ENCODE assay signal across 16 cellular contexts in the genomic region with DNA sequence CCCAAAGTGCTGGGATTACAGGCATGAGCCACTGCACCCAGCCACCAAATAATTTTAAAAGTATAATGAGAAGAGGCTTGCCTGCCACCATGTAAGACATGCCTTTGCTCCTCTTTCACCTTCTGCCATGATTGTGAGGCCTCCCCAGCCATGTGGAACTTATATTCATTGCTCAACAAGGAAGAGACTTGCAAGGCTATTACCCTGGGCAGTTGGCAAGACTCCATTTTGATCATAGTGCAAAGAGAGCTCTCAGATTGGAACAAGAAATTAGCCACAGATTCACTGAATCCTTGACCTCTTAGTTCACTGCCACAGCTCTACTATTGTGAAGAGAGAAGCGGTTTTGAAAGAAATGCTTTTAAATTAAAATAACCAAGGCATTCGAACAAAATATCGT. TPM values are rescaled to one million over a fixed set of nuclear protein-coding genes. Genes with fewer than 3 reads are reported as not detected.
DNase-seq lines count a peak whose midpoint lies in the region; ATAC-seq, FAIRE-seq and TF ChIP-seq lines count a peak whose summit lies in the region.
"Had no signal": no experiment of that assay in that cellular context is flagged by ENCODE, and none has a peak within 500 bp of the region (broad histone marks: within the 10 kb centered on the region; RNA-seq: fewer than 3 reads in every experiment).

No MANE protein-coding gene starts in this region.

- ATAC-seq in HepG2: no peak
- ATAC-seq in activated CD8-positive, alpha-beta T cell treated with anti-CD3 and anti-CD28 coated beads, Interleukin-2, amount 10 ng/mL, durations not matched to agents 7 days and 5 days: no peak

- H3K9me3 ChIP-seq in adipocyte (ENCODE audit: control insufficient read depth, low read length) (no peaks in the 10 kb centered on the region), HepG2 (ENCODE audit: low read length) (no peaks in the 10 kb centered on the region), OCI-LY7 (ENCODE audit: low read length) (peaks cover 24% of the 10 kb centered on the region; the same call in 1 of the 2 replicates)
- H3K9me3 ChIP-seq: HAP-1 had no signal

- WGBS in HepG2 (ENCODE audit: low lambda C conversion rate): 93% methylated on average over 3 of the region's 3 CpGs

- H3K27ac ChIP-seq in HepG2 (ENCODE audit: extremely low read length, insufficient read depth, low read length) (no peak overlapping the region), OCI-LY7 (ENCODE audit: low read depth, low read length, poor library complexity, severe bottlenecking) (no peak overlapping the region)
- H3K27ac ChIP-seq: BLaER1 had no signal

- no peaks in the 10 kb centered on the region for H3K9me3 Mint-ChIP-seq in type B pancreatic cell
- no peaks in the 10 kb centered on the region for H3K9me3 Mint-ChIP-seq in activated CD8-positive, alpha-beta T cell treated with anti-CD3 and anti-CD28 coated beads, Interleukin-2, amount 10 ng/mL, durations not matched to agents 7 days and 5 days (ENCODE audit: insufficient read depth)
- H3K9me3 Mint-ChIP-seq: CD8-positive, alpha-beta memory T cell had no signal

- peaks cover 23% of the 10 kb centered on the region for H3K4me1 ChIP-seq in adipocyte (ENCODE audit: control insufficient read depth, insufficient read depth, low read length)
- H3K4me1 ChIP-seq in HepG2 (ENCODE audit: insufficient read depth, low read length): peaks cover 37% of the 10 kb centered on the region
- H3K4me1 ChIP-seq in OCI-LY7 (ENCODE audit: insufficient read depth, low read length, poor library complexity, severe bottlenecking): peaks cover 20% of the 10 kb centered on the region
- H3K4me1 ChIP-seq: HAP-1 had no signal

- in situ Hi-C loops in HepG2 (cut with HindIII; ENCODE audit: extremely low pct_ligation_motif_present, low pct_unique_long_range_greater_than_20kb): no loop called here

- peak overlapping the region; percentile 43 for H3K9ac ChIP-seq in adipocyte (ENCODE audit: low read length)
- no peak overlapping the region for H3K9ac ChIP-seq in HepG2 (ENCODE audit: insufficient read depth, low read depth, low read length)
- H3K9ac ChIP-seq: BLaER1 had no signal

- H4K20me1 ChIP-seq in HepG2 (ENCODE audit: insufficient read depth, low read length) (peaks cover 13% of the 10 kb centered on the region), OCI-LY7 (ENCODE audit: insufficient read depth, low read length) (peaks cover 2% of the 10 kb centered on the region; the same call in 1 of the 2 replicates)

- H3K36me3 ChIP-seq in adipocyte (ENCODE audit: control insufficient read depth, insufficient read depth, low read length, severe bottlenecking) (no peaks in the 10 kb centered on the region), HepG2 (replicated peaks in 1 of 2; ENCODE audit: control insufficient read depth in 1 of 2, insufficient read depth in 2 of 2, low read length in 2 of 2) (no peaks in the 10 kb centered on the region), OCI-LY7 (ENCODE audit: insufficient read depth, low read length) (peaks cover 37% of the 10 kb centered on the region)

- no peak for TF ChIP-seq EP300 in HepG2 (IDR thresholded peaks at IDR 0.05; ENCODE audit: low read depth in 2 of 2, low read length in 2 of 2)
- no peak for TF ChIP-seq EP300 in HepG2 (CRISPR knock-in tag; IDR thresholded peaks at IDR 0.05; ENCODE audit: borderline replicate concordance)

- CTCF ChIA-PET in HepG2 (lab: Yijun Ruan, JAX; ENCODE audit: low intra/inter-chr PET ratio, low total read pairs) (no interaction called here), OCI-LY7 (lab: Charles Lee; ENCODE audit: unreplicated experiment) (no interaction called here)
- CTCF ChIA-PET in activated CD8-positive, alpha-beta T cell treated with anti-CD3 and anti-CD28 coated beads, Interleukin-2, amount 10 ng/mL, durations not matched to agents 7 days and 5 days (lab: Charles Lee): interaction anchor here (1.6 kb wide), 1 partner anchor 48 kb away, joined by 8 read pairs; no protein-coding TSS in a partner anchor

- H3K79me2 ChIP-seq in HepG2 (ENCODE audit: insufficient read depth, low read length) (peaks cover 75% of the 10 kb centered on the region), OCI-LY7 (ENCODE audit: insufficient read depth, low read depth, low read length) (peaks cover 84% of the 10 kb centered on the region)

- no peaks in the 10 kb centered on the region for H3K27me3 Mint-ChIP-seq in type B pancreatic cell
- H3K27me3 Mint-ChIP-seq in activated CD8-positive, alpha-beta T cell treated with anti-CD3 and anti-CD28 coated beads, Interleukin-2, amount 10 ng/mL, durations not matched to agents 7 days and 5 days (ENCODE audit: low read depth): no peaks in the 10 kb centered on the region
- H3K27me3 Mint-ChIP-seq: CD8-positive, alpha-beta memory T cell had no signal

- H3K4me2 ChIP-seq in HepG2 (ENCODE audit: low read depth, low read length) (no peak overlapping the region), OCI-LY7 (ENCODE audit: low read length) (no peak overlapping the region)
- H3K4me2 ChIP-seq: BLaER1 had no signal

- H3K27ac Mint-ChIP-seq in type B pancreatic cell: no peak overlapping the region
- no peak overlapping the region for H3K27ac Mint-ChIP-seq in activated CD8-positive, alpha-beta T cell treated with anti-CD3 and anti-CD28 coated beads, Interleukin-2, amount 10 ng/mL, durations not matched to agents 7 days and 5 days

- no peak for FAIRE-seq in HepG2 (lab: Jason Lieb, UNC)
- FAIRE-seq: RCC 7860 had no signal

- peak; percentile 42 for DNase-seq in adipocyte (ENCODE audit: low read depth)
- peak; percentile 74 for DNase-seq in fibroblast of mammary gland (ENCODE audit: low read depth)
- DNase-seq in HepG2 (ENCODE audit: low spot score): no peak
- DNase-seq in type B pancreatic cell (ENCODE audit: extremely low spot score, unreplicated experiment): no peak
- no peak for DNase-seq in activated CD8-positive, alpha-beta T cell treated with anti-CD3 and anti-CD28 coated beads, Interleukin-2, amount 10 ng/mL, durations not matched to agents 7 days and 5 days
- no peak for DNase-seq in OCI-LY7 (ENCODE audit: low spot score)
- DNase-seq in NCI-H1694 treated with DMSO at 0.1 percent for 48 hours (lab: John Stamatoyannopoulos, UW): no peak
- DNase-seq: ACHN; CD8-positive, alpha-beta memory T cell; Karpas-422; NCI-H2029 treated with DMSO at 0.1 percent for 48 hours; NCI-H510A treated with DMSO at 0.1 percent for 48 hours; SHP77 treated with DMSO at 0.1 percent for 48 hours had no signal

- POLR2A ChIA-PET in HepG2 (lab: Yijun Ruan, JAX): no interaction called here
- POLR2A ChIA-PET in activated CD8-positive, alpha-beta T cell treated with anti-CD3 and anti-CD28 coated beads, Interleukin-2, amount 10 ng/mL, durations not matched to agents 7 days and 5 days (lab: Charles Lee): no interaction called here
- POLR2A ChIA-PET in OCI-LY7 (lab: Charles Lee): no interaction called here

- BruUV-seq in HepG2 (replicated peaks; lab: Mats Ljungman, UMichigan): no TSS peak
- no TSS peak for BruUV-seq in OCI-LY7 (replicated peaks; lab: Mats Ljungman, UMichigan)

- intact Hi-C loops in HepG2 (cut with micrococcal nuclease; ENCODE audit: unreplicated experiment) (no loop called here), OCI-LY7 (cut with micrococcal nuclease; ENCODE audit: unreplicated experiment) (no loop called here)

- H2AFZ ChIP-seq in HepG2 (ENCODE audit: low read length) (no peak overlapping the region), OCI-LY7 (ENCODE audit: low read length) (no peak overlapping the region)

- H3K4me1 Mint-ChIP-seq in type B pancreatic cell (ENCODE audit: unreplicated experiment): peaks cover 15% of the 10 kb centered on the region
- peaks cover 22% of the 10 kb centered on the region for H3K4me1 Mint-ChIP-seq in activated CD8-positive, alpha-beta T cell treated with anti-CD3 and anti-CD28 coated beads, Interleukin-2, amount 10 ng/mL, durations not matched to agents 7 days and 5 days (ENCODE audit: low read depth)

- no peaks in the 10 kb centered on the region for H3K9me2 ChIP-seq in OCI-LY7 (ENCODE audit: insufficient read depth, low read length)

- TF ChIP-seq CTCF in fibroblast of mammary gland (conservative IDR thresholded peaks at IDR 0.05; ENCODE audit: control insufficient read depth, insufficient read depth, low read depth, low read length) (no peak), HepG2 (CRISPR knock-in tag; IDR thresholded peaks at IDR 0.05) (no peak), type B pancreatic cell (conservative IDR thresholded peaks at IDR 0.05) (no peak), OCI-LY7 (conservative IDR thresholded peaks at IDR 0.05; ENCODE audit: low read length) (no peak)

- peak overlapping the region; percentile 41 for H3K4me3 Mint-ChIP-seq in type B pancreatic cell
- H3K4me3 Mint-ChIP-seq in activated CD8-positive, alpha-beta T cell treated with anti-CD3 and anti-CD28 coated beads, Interleukin-2, amount 10 ng/mL, durations not matched to agents 7 days and 5 days: no peak overlapping the region

- H3K4me3 ChIP-seq in adipocyte (ENCODE audit: low read length): no peak overlapping the region
- H3K4me3 ChIP-seq in fibroblast of mammary gland (ENCODE audit: control insufficient read depth, low read depth, low read length): no peak overlapping the region
- no peak overlapping the region for H3K4me3 ChIP-seq in HepG2 (replicated peaks in 1 of 3; ENCODE audit: insufficient read depth in 1 of 3, low read depth in 2 of 3, low read length in 3 of 3)
- no peak overlapping the region for H3K4me3 ChIP-seq in OCI-LY7 (ENCODE audit: low read depth, low read length, poor library complexity, severe bottlenecking)
- H3K4me3 ChIP-seq: BLaER1, HAP-1 had no signal

- peaks cover 14% of the 10 kb centered on the region for H3K36me3 Mint-ChIP-seq in type B pancreatic cell
- H3K36me3 Mint-ChIP-seq in activated CD8-positive, alpha-beta T cell treated with anti-CD3 and anti-CD28 coated beads, Interleukin-2, amount 10 ng/mL, durations not matched to agents 7 days and 5 days (ENCODE audit: low read depth): peaks cover 35% of the 10 kb centered on the region

- no peak for TF ChIP-seq POLR2A in HepG2 (IDR thresholded peaks at IDR 0.05; ENCODE audit: insufficient read depth in 1 of 2, low read depth in 2 of 2, low read length in 2 of 2)

- TF ChIP-seq RAD21 in HepG2 (CRISPR knock-in tag; IDR thresholded peaks at IDR 0.05): no peak

- H3K27me3 ChIP-seq in adipocyte (replicated peaks; ENCODE audit: control insufficient read depth, insufficient read depth, low read length) (no peaks in the 10 kb centered on the region), HepG2 (ENCODE audit: control insufficient read depth in 1 of 2, insufficient read depth in 2 of 2, low read length in 2 of 2) (no peaks in the 10 kb centered on the region; a peak in 1 of 5 replicates)
- H3K27me3 ChIP-seq: BLaER1 had no signal

RNA-seq across cellular contexts. Expression of gene SCAP, which starts 6.1 kb away (rescaled TPM):
- total RNA-seq in HepG2 (2016; rRNA removed; fragmentation: Illumina TruSeq; extraction: Trizol) (24.0 and 53.3 TPM in 2 replicates), type B pancreatic cell (ENCODE audit: low replicate concordance) (77.5 and 106 TPM in 2 replicates), OCI-LY7 (2022) (69.4 and 70.5 TPM in 2 replicates)
- 52.3 and 54.3 TPM in 2 replicates for total RNA-seq in HepG2 (2016; cell fraction: cytosol; rRNA removed; fragmentation: Illumina TruSeq; extraction: Trizol; ENCODE audit: low read depth)
- 21.9 and 52.8 TPM in 2 replicates for total RNA-seq in HepG2 (2016; cell fraction: insoluble cytoplasmic fraction; rRNA removed; fragmentation: Illumina TruSeq; extraction: Trizol)
- total RNA-seq in HepG2 (2016; cell fraction: membrane; rRNA removed; fragmentation: Illumina TruSeq; extraction: Trizol): 34.5 and 35.0 TPM in 2 replicates
- total RNA-seq in HepG2 (2016; cell fraction: nucleus; rRNA removed; fragmentation: Illumina TruSeq; extraction: Trizol): 54.5 and 63.6 TPM in 2 replicates
- polyA plus RNA-seq in HepG2 (2011; rRNA removed): 40.4 and 58.7 TPM in 2 replicates
- 31.5 and 35.0 TPM in 2 replicates for polyA plus RNA-seq in HepG2 (2011; cell fraction: cytosol; rRNA removed)
- 134 and 142 TPM in 2 replicates for polyA plus RNA-seq in HepG2 (2011; cell fraction: nucleus; rRNA removed)
- polyA plus RNA-seq in HepG2 (2012): 70.2 and 73.6 TPM in 2 replicates
- polyA plus RNA-seq in HepG2 (2016; cell fraction: cytosol; fragmentation: Illumina TruSeq; extraction: Trizol; ENCODE audit: low read depth): 6.4 and 7.0 TPM in 2 replicates
- 18.1 and 20.4 TPM in 2 replicates for polyA plus RNA-seq in HepG2 (2016; cell fraction: insoluble cytoplasmic fraction; fragmentation: Illumina TruSeq; extraction: Trizol; ENCODE audit: low read depth)
- 15.1 and 16.0 TPM in 2 replicates for polyA plus RNA-seq in HepG2 (2016; cell fraction: membrane; fragmentation: Illumina TruSeq; extraction: Trizol; ENCODE audit: low read depth)
- 85.3 and 87.4 TPM in 2 replicates for polyA plus RNA-seq in HepG2 (2016; cell fraction: nucleus; fragmentation: Illumina TruSeq; extraction: Trizol; ENCODE audit: insufficient read depth, low read depth)
- 122 and 226 TPM in 2 replicates for polyA minus RNA-seq in HepG2 (2011; rRNA and poly(A)+ RNA removed; ENCODE audit: low replicate concordance)
- 53.2 and 65.6 TPM in 2 replicates for polyA minus RNA-seq in HepG2 (2011; cell fraction: cytosol; rRNA and poly(A)+ RNA removed)
- 49.2 and 66.6 TPM in 2 replicates for polyA minus RNA-seq in HepG2 (2011; cell fraction: nucleus; rRNA and poly(A)+ RNA removed)
- 10 to 100 TPM; 57.5 to 60.7 TPM for total RNA-seq in activated CD8-positive, alpha-beta T cell treated with anti-CD3 and anti-CD28 coated beads, Interleukin-2, amount 10 ng/mL, durations not matched to agents 7 days and 5 days
- total RNA-seq in OCI-LY7 (2014; rRNA removed; shearing (Covaris generic)): 49.6 and 63.7 TPM in 2 replicates

RNA-seq across cellular contexts. Expression of gene ELP6, which starts 43.9 kb away (rescaled TPM):
- 38.6 and 45.0 TPM in 2 replicates for total RNA-seq in HepG2 (2016; rRNA removed; fragmentation: Illumina TruSeq; extraction: Trizol)
- total RNA-seq in HepG2 (2016; cell fraction: cytosol; rRNA removed; fragmentation: Illumina TruSeq; extraction: Trizol; ENCODE audit: low read depth): 21.1 and 22.8 TPM in 2 replicates
- total RNA-seq in HepG2 (2016; cell fraction: insoluble cytoplasmic fraction; rRNA removed; fragmentation: Illumina TruSeq; extraction: Trizol): 40.9 and 43.5 TPM in 2 replicates
- total RNA-seq in HepG2 (2016; cell fraction: membrane; rRNA removed; fragmentation: Illumina TruSeq; extraction: Trizol): 31.1 and 33.1 TPM in 2 replicates
- 35.1 and 40.6 TPM in 2 replicates for total RNA-seq in HepG2 (2016; cell fraction: nucleus; rRNA removed; fragmentation: Illumina TruSeq; extraction: Trizol)
- polyA plus RNA-seq in HepG2 (2011; rRNA removed): 43.6 and 49.3 TPM in 2 replicates
- polyA plus RNA-seq in HepG2 (2011; cell fraction: cytosol; rRNA removed): 48.6 and 55.2 TPM in 2 replicates
- 27.3 and 28.8 TPM in 2 replicates for polyA plus RNA-seq in HepG2 (2011; cell fraction: nucleus; rRNA removed)
- 15.1 and 17.2 TPM in 2 replicates for polyA plus RNA-seq in HepG2 (2012)
- 15.9 and 19.1 TPM in 2 replicates for polyA plus RNA-seq in HepG2 (2016; cell fraction: cytosol; fragmentation: Illumina TruSeq; extraction: Trizol; ENCODE audit: low read depth)
- 46.8 and 48.4 TPM in 2 replicates for polyA plus RNA-seq in HepG2 (2016; cell fraction: insoluble cytoplasmic fraction; fragmentation: Illumina TruSeq; extraction: Trizol; ENCODE audit: low read depth)
- 23.9 and 24.2 TPM in 2 replicates for polyA plus RNA-seq in HepG2 (2016; cell fraction: membrane; fragmentation: Illumina TruSeq; extraction: Trizol; ENCODE audit: low read depth)
- 63.6 and 69.2 TPM in 2 replicates for polyA plus RNA-seq in HepG2 (2016; cell fraction: nucleus; fragmentation: Illumina TruSeq; extraction: Trizol; ENCODE audit: insufficient read depth, low read depth)
- polyA minus RNA-seq in HepG2 (2011; rRNA and poly(A)+ RNA removed; ENCODE audit: low replicate concordance): 60.8 and 110 TPM in 2 replicates
- polyA minus RNA-seq in HepG2 (2011; cell fraction: cytosol; rRNA and poly(A)+ RNA removed): 12.7 and 18.2 TPM in 2 replicates
- 49.6 and 56.1 TPM in 2 replicates for polyA minus RNA-seq in HepG2 (2011; cell fraction: nucleus; rRNA and poly(A)+ RNA removed)
- 25.1 and 51.3 TPM in 2 replicates for total RNA-seq in type B pancreatic cell (ENCODE audit: low replicate concordance)
- 10 to 100 TPM; 52.1 to 53.0 TPM for total RNA-seq in activated CD8-positive, alpha-beta T cell treated with anti-CD3 and anti-CD28 coated beads, Interleukin-2, amount 10 ng/mL, durations not matched to agents 7 days and 5 days
- total RNA-seq in OCI-LY7 (2014; rRNA removed; shearing (Covaris generic)): 79.3 and 91.5 TPM in 2 replicates
- total RNA-seq in OCI-LY7 (2022): 84.6 and 92.5 TPM in 2 replicates

Comparison
In these comparisons a context has a peak if more than half of its experiments do, and no peak if none do; other contexts are left out.
1. DNase-seq: peak in adipocyte (single experiment) and fibroblast of mammary gland (single experiment); none in HepG2 (single experiment), type B pancreatic cell (single experiment), activated CD8-positive, alpha-beta T cell treated with anti-CD3 and anti-CD28 coated beads, Interleukin-2, amount 10 ng/mL, durations not matched to agents 7 days and 5 days (single experiment), OCI-LY7 (single experiment) and NCI-H1694 treated with DMSO at 0.1 percent for 48 hours (single experiment).